21 cellular contexts compared by ENCODE assay signal in genomic region chr4:113504422-113504821, GRCh38.
A peak's percentile ranks its signal among the peaks of the same experiment; 100 is the strongest.
DNase-seq lines count a peak whose midpoint lies in the region; FAIRE-seq lines count a peak whose summit lies in the region.
"Had no signal": no experiment of that assay in that cellular context is flagged by ENCODE, and none has a peak within 500 bp of the region (broad histone marks: within the 10 kb centered on the region; RNA-seq: fewer than 3 reads in every experiment).

No MANE protein-coding gene starts in this region.

- peak; percentile 99 for FAIRE-seq in islet of Langerhans (lab: Jason Lieb, UNC)
- FAIRE-seq: A204.1, GM12878, H1, RCC 7860 had no signal

- DNase-seq in COLO829 (ENCODE audit: low spot score) (peak; percentile 63), NCI-H1436 (lab: John Stamatoyannopoulos, UW) (peak; percentile 82), RPMI7951 (ENCODE audit: low read depth) (peak; percentile 3), MV-4-11 (lab: John Stamatoyannopoulos, UW) (no peak), islet precursor cell (no peak), GM19240 (ENCODE audit: insufficient read length, low spot score) (no peak)
- DNase-seq: CD4-positive, CD25-positive, alpha-beta regulatory T cell; COR-L47; DMS53; HCEC 1CT; IMR-90; KG1; MG63; NCI-H187; NCI-H446 treated with DMSO at 0.1 percent for 48 hours; NCI-H69 had no signal

Comparison
In these comparisons a context has a peak if more than half of its experiments do, and no peak if none do; other contexts are left out.
1. DNase-seq: peak in COLO829 (single experiment), NCI-H1436 (single experiment) and RPMI7951 (single experiment); none in MV-4-11 (single experiment), islet precursor cell (single experiment) and GM19240 (single experiment).